Comparison of ENCODE assay signal across 17 cellular contexts in the genomic region with DNA sequence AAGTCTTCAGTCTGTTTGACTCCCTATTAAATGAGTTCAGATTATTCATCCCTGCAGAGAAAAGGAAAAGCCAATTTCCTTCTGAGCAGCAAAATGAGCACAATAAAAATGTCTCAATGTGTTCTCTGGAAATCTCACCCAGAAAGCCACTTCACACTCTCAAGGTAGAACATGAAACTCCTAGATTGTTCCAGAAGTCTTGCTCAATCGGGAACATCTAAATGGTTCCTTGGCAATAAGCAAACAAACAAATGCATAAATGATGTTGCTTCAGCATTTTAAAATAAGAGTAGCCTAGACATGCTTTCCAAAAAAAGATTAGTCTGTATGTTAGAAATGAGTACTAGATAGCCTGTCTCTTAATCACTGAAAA. TPM values are rescaled to one million over a fixed set of nuclear protein-coding genes. Genes with fewer than 3 reads are reported as not detected.
DNase-seq lines count a peak whose midpoint lies in the region; ATAC-seq and TF ChIP-seq lines count a peak whose summit lies in the region.
"Had no signal": no experiment of that assay in that cellular context is flagged by ENCODE, and none has a peak within 500 bp of the region (broad histone marks: within the 10 kb centered on the region; RNA-seq: fewer than 3 reads in every experiment).

No MANE protein-coding gene starts in this region.

- no TSS peak for BruUV-seq in PC-9 (replicated peaks; lab: Mats Ljungman, UMichigan)

- ATAC-seq in right cardiac atrium: no peak
- peak; percentile 61 for ATAC-seq in left lung
- no peak for ATAC-seq in GM18907 (IDR thresholded peaks at IDR 0.05; ENCODE audit: unreplicated experiment)
- no peak for ATAC-seq in GM21367 (IDR thresholded peaks at IDR 0.05; ENCODE audit: unreplicated experiment)
- ATAC-seq: activated CD8-positive, alpha-beta T cell treated with anti-CD3 and anti-CD28 coated beads for 36 hours; activated T-cell treated with anti-CD3 and anti-CD28 coated beads, Interleukin-2, amount 50 U/mL, for 72 hours; natural killer cell treated with Interleukin-12 subunit alpha and Interleukin-12 subunit beta and Interleukin-15 and Interleukin-18, amount 100 ng/mL, for 72 hours; T-helper 17 cell had no signal

- intact Hi-C loops in right cardiac atrium (cut with DNase I): loop anchor here in 1 of 4 donors (5.0 kb wide), 1 partner anchor 62 kb away; a partner anchor contains a TSS
- intact Hi-C loops in left lung (cut with DNase I): no loop called here
- intact Hi-C loops in PC-9 (cut with micrococcal nuclease; ENCODE audit: unreplicated experiment): no loop called here

- H3K27me3 ChIP-seq in cardiac muscle cell (no peaks in the 10 kb centered on the region), right cardiac atrium (ENCODE audit: control insufficient read depth, insufficient read depth) (no peaks in the 10 kb centered on the region), left lung (no peaks in the 10 kb centered on the region), PC-9 (ENCODE audit: insufficient read depth, low read depth) (peaks cover 2% of the 10 kb centered on the region; the same call in 1 of the 2 replicates)

- H4K20me1 ChIP-seq in PC-9 (ENCODE audit: insufficient read depth): no peaks in the 10 kb centered on the region

- WGBS in right cardiac atrium: 39% methylated on average over 1 of the region's 1 CpG

- POLR2A ChIA-PET in PC-9 (lab: Charles Lee; ENCODE audit: unreplicated experiment): no interaction called here

- CTCF ChIA-PET in PC-9 (lab: Charles Lee): no interaction called here

- H3K9me2 ChIP-seq in PC-9 (ENCODE audit: insufficient read depth): no peaks in the 10 kb centered on the region

- no peak overlapping the region for H3K4me2 ChIP-seq in PC-9

- H3K27ac ChIP-seq in cardiac muscle cell (peak overlapping the region; percentile 53), right cardiac atrium (ENCODE audit: low read length) (no peak overlapping the region), epithelial cell of prostate (peak overlapping the region; percentile 45), left lung (peak overlapping the region in 1 of 2 donors; percentile 33), PC-9 (no peak overlapping the region)

- no peaks in the 10 kb centered on the region for H3F3A ChIP-seq in PC-9 (ENCODE audit: insufficient read depth, low read depth)

- H3K4me3 ChIP-seq in cardiac muscle cell: no peak overlapping the region
- no peak overlapping the region for H3K4me3 ChIP-seq in right cardiac atrium (ENCODE audit: low read length)
- H3K4me3 ChIP-seq in left lung: no peak overlapping the region
- no peak overlapping the region for H3K4me3 ChIP-seq in PC-9

- H3K36me3 ChIP-seq in cardiac muscle cell (no peaks in the 10 kb centered on the region), left lung (no peaks in the 10 kb centered on the region), PC-9 (ENCODE audit: low read depth) (no peaks in the 10 kb centered on the region)

- H3K4me1 ChIP-seq in cardiac muscle cell (ENCODE audit: low read depth) (peaks cover 56% of the 10 kb centered on the region), right cardiac atrium (ENCODE audit: control insufficient read depth, insufficient read depth, low read length) (peaks cover 2% of the 10 kb centered on the region), left lung (peaks cover 0 to 3% of the 10 kb centered on the region in 2 donors), PC-9 (replicated peaks; ENCODE audit: insufficient read depth) (no peaks in the 10 kb centered on the region)

- H3K9me3 ChIP-seq in cardiac muscle cell (ENCODE audit: low read depth) (no peaks in the 10 kb centered on the region), right cardiac atrium (ENCODE audit: control insufficient read depth, low read length) (no peaks in the 10 kb centered on the region), left lung (no peaks in the 10 kb centered on the region), PC-9 (ENCODE audit: insufficient read depth, low read depth) (no peaks in the 10 kb centered on the region)

- DNase-seq in cardiac muscle cell (ENCODE audit: low read depth in 1 of 2, low spot score in 1 of 2) (peak in 1 of 2 donors; percentile 72), right cardiac atrium (no peak), epithelial cell of prostate (ENCODE audit: low read depth, low spot score) (peak; percentile 33), left lung (no peak), PC-9 (no peak), islet precursor cell (no peak)
- DNase-seq: activated CD8-positive, alpha-beta T cell treated with anti-CD3 and anti-CD28 coated beads for 36 hours; central memory CD4-positive, alpha-beta T cell; effector memory CD4-positive, alpha-beta T cell; NK-92 treated with Interleukin-12 subunit alpha and Interleukin-12 subunit beta, amount 100 ng/mL, for 24 hours; stimulated activated CD4-positive, alpha-beta T cell treated with anti-CD3 and anti-CD28 coated beads, Interleukin-15, amount 100 ng/mL, for 24 hours; stimulated activated naive B cell treated with anti-CD40 and anti-IgM and Interleukin-4, amounts not matched to agents 10 μg/mL and 1 μg/mL and 100 μg/mL, for 72 hours; T-helper 17 cell had no signal

- H2AFZ ChIP-seq in PC-9: no peak overlapping the region

- TF ChIP-seq CTCF in cardiac muscle cell (IDR thresholded peaks at IDR 0.05; ENCODE audit: low read depth, low read length) (no peak), left lung (IDR thresholded peaks at IDR 0.05) (no peak), PC-9 (conservative IDR thresholded peaks at IDR 0.05) (no peak)

- no peaks in the 10 kb centered on the region for H3K79me2 ChIP-seq in PC-9 (ENCODE audit: low read depth)

RNA-seq across cellular contexts. Expression of a gene that starts 59.7 kb away (rescaled TPM):
- total RNA-seq in cardiac muscle cell (139 and 141 TPM in 2 replicates), right cardiac atrium (10 to 100 TPM; 26.2 to 50.8 (median 38.6) TPM), left lung (10 to 100 TPM; 28.1 to 52.1 TPM), PC-9 (2021) (0.13 and 0.24 TPM in 2 replicates)
- polyA plus RNA-seq in cardiac muscle cell (91.3 and 124 TPM in 2 replicates), right cardiac atrium (15.6 TPM)
- total RNA-seq: activated CD8-positive, alpha-beta T cell treated with anti-CD3 and anti-CD28 coated beads for 36 hours had no signal

Comparison
In these comparisons a context has a peak if more than half of its experiments do, and no peak if none do; other contexts are left out.
1. H3K27ac ChIP-seq: peak in cardiac muscle cell (single experiment) and epithelial cell of prostate (single experiment); none in right cardiac atrium (single experiment) and PC-9 (single experiment).
2. RNA of a gene that starts 59.7 kb away (total RNA-seq): 139 to 141 TPM in cardiac muscle cell, 28.1 to 52.1 TPM in left lung and 26.2 to 50.8 TPM in right cardiac atrium; 0.13 to 0.24 TPM in PC-9; every median in the first group is over 10 times any median in the second.